In the genomic region with DNA sequence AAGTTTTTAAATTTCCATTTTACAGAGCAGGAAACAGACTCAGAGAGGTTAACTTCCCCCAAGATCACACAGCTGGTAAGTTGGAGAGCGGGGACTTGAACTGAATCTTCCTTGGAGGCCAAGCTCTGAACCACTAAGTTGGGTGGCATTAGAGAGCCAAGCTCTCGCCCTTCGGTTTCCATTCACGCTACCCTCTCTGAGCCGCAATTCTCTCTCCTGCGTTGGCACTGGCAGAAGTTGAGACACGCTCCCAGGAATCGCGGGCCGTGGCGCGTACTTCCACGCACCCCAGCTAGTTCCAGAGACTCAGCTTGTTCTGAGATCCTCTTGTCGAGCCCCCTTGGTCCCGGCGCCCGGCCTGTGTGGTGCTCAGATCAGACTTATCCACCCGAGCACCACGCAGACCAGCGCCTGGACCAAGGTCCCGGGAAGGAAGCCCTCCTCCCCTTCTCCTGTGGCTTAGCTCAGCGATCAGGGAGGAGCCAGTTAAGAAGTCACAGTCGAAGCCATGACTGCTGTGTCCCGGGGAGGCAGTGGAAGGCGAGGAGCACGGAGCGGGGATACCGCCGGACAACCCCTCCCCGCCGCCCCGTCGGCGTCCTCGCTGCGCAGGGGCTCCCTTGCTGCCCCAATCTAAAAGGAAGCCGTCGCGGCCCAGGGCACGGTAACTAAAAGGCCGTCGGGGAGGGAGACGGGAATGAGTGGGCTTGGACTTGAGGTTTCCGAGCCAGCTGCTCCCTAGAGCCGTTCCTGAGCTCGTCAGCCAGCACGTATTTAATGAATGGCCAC, we compare ENCODE assay signal across 10 cellular contexts. TPM values are rescaled to one million over a fixed set of nuclear protein-coding genes. Genes with fewer than 3 reads are reported as not detected.
DNase-seq lines count a peak whose midpoint lies in the region; ATAC-seq and TF ChIP-seq lines count a peak whose summit lies in the region.
"Had no signal": no experiment of that assay in that cellular context is flagged by ENCODE, and none has a peak within 500 bp of the region (broad histone marks: within the 10 kb centered on the region; RNA-seq: fewer than 3 reads in every experiment).

No MANE protein-coding gene starts in this region.

- no peak for ATAC-seq in GM23338
- ATAC-seq in GM18520 (IDR thresholded peaks at IDR 0.05; ENCODE audit: unreplicated experiment): no peak
- ATAC-seq in GM21381 (IDR thresholded peaks at IDR 0.05; ENCODE audit: unreplicated experiment): no peak

- peaks cover 12% of the 10 kb centered on the region for H4K20me1 ChIP-seq in GM23338 (replicated peaks; ENCODE audit: insufficient read depth)

- DNase-seq in AG09309 (ENCODE audit: low read depth): no peak
- no peak for DNase-seq in GM23338 (ENCODE audit: low spot score)
- no peak for DNase-seq in breast epithelium (ENCODE audit: low spot score in 2 of 2)
- no peak for DNase-seq in GM20000 (ENCODE audit: low spot score)
- DNase-seq in stimulated activated CD8-positive, alpha-beta memory T cell treated with anti-CD3 and anti-CD28 coated beads, Interleukin-4, amount 100 ng/mL, for 48 hours: no peak
- DNase-seq: NCI-H2171 had no signal

- no peak for TF ChIP-seq CTCF in AG09309 (IDR thresholded peaks at IDR 0.05; ENCODE audit: control insufficient read depth, insufficient read depth, low read depth, low read length, missing control alignments)
- no peak for TF ChIP-seq CTCF in GM23338 (conservative IDR thresholded peaks at IDR 0.05; ENCODE audit: low read depth in 2 of 2)
- TF ChIP-seq CTCF in breast epithelium (IDR thresholded peaks at IDR 0.05): no peak
- TF ChIP-seq CTCF in GM20000 (IDR thresholded peaks at IDR 0.05; ENCODE audit: extremely low read depth, missing control alignments): no peak

- H3K9me3 ChIP-seq in breast epithelium (no peaks in the 10 kb centered on the region), mesodermal cell (ENCODE audit: control insufficient read depth, low read length) (no peaks in the 10 kb centered on the region)

- peaks cover 95% of the 10 kb centered on the region for H3K27me3 Mint-ChIP-seq in GM23338 (ENCODE audit: insufficient read depth, low read depth, poor library complexity)

- H3K9me2 ChIP-seq in GM23338 (ENCODE audit: insufficient read depth): no peaks in the 10 kb centered on the region

- no peaks in the 10 kb centered on the region for H3K36me3 ChIP-seq in GM23338 (ENCODE audit: insufficient read depth)
- H3K36me3 ChIP-seq in breast epithelium: no peaks in the 10 kb centered on the region
- no peaks in the 10 kb centered on the region for H3K36me3 ChIP-seq in mesodermal cell (ENCODE audit: control insufficient read depth, insufficient read depth, low read length)

- H3K27ac Mint-ChIP-seq in GM23338: no peak overlapping the region

- peaks cover 27% of the 10 kb centered on the region for H3K4me1 Mint-ChIP-seq in GM23338

- H2AFZ ChIP-seq in GM23338: peak overlapping the region; percentile 88

- H3K4me3 ChIP-seq in AG09309 (ENCODE audit: control insufficient read depth, low read depth, low read length): peak overlapping the region; percentile 1; the same call in 1 of the 2 replicates
- H3K4me3 ChIP-seq in GM23338: peak overlapping the region; percentile 63
- H3K4me3 ChIP-seq in breast epithelium: peak overlapping the region in 2 of 3 donors; percentile 28 to 56
- H3K4me3 ChIP-seq in mesodermal cell (ENCODE audit: extremely low read depth, insufficient read depth, low read length, poor library complexity, severe bottlenecking): peak overlapping the region; percentile 26

- intact Hi-C loops in breast epithelium (cut with DNase I; ENCODE audit: low total_unique reads): no loop called here

- peaks cover 100% of the 10 kb centered on the region for H3K27me3 ChIP-seq in GM23338 (ENCODE audit: insufficient read depth)
- peaks cover 0 to 100% of the 10 kb centered on the region in 2 donors for H3K27me3 ChIP-seq in breast epithelium

- WGBS in mesodermal cell (ENCODE audit: insufficient coverage in 2 of 2), 2 experiments: 12 to 13% methylated on average over 39 to 43 of the region's 47 CpGs

- H3K4me3 Mint-ChIP-seq in GM23338: peak overlapping the region; percentile 69

- H3K4me2 ChIP-seq in GM23338: peak overlapping the region; percentile 86

- H3K27ac ChIP-seq in GM23338 (ENCODE audit: low read depth) (no peak overlapping the region), breast epithelium (no peak overlapping the region), mesodermal cell (ENCODE audit: low read depth, low read length, severe bottlenecking) (no peak overlapping the region)

- 0 out of 2 replicates have a peak, but pooled peaks cover 6% of the 10 kb centered on the region for H3F3A ChIP-seq in GM23338 (replicated peaks; ENCODE audit: low read depth)

- H3K4me1 ChIP-seq in GM23338 (ENCODE audit: insufficient read depth) (peaks cover 15% of the 10 kb centered on the region), breast epithelium (peaks cover 4 to 22% of the 10 kb centered on the region in 2 donors), mesodermal cell (ENCODE audit: control insufficient read depth, insufficient read depth, low read length, poor library complexity, severe bottlenecking) (peaks cover 7% of the 10 kb centered on the region)

- no peaks in the 10 kb centered on the region; the same call in 2 of the 3 replicates for H3K9me3 Mint-ChIP-seq in GM23338

- TF ChIP-seq POLR2A in breast epithelium (IDR thresholded peaks at IDR 0.05): no peak

- no peaks in the 10 kb centered on the region for H3K36me3 Mint-ChIP-seq in GM23338 (ENCODE audit: low read depth)

- H3K79me2 ChIP-seq in GM23338 (replicated peaks; ENCODE audit: insufficient read depth): no peaks in the 10 kb centered on the region

TF ChIP-seq in GM23338, 12 proteins besides CTCF, POLR2A, EP300 and RAD21:
- TF ChIP-seq STAT1 (IDR thresholded peaks at IDR 0.05; ENCODE audit: unreplicated experiment): no peak
- no peak for TF ChIP-seq POLR2AphosphoS5 (IDR thresholded peaks at IDR 0.05; ENCODE audit: low read depth)
- peak; percentile 85 for TF ChIP-seq EZH2 (IDR thresholded peaks at IDR 0.05; ENCODE audit: low read depth, unreplicated experiment)
TF ChIP-seq in GM23338: peak in this region for 1.

RNA-seq across cellular contexts. Expression of a gene that starts 29.5 kb away (rescaled TPM):
- total RNA-seq in GM23338 (2014; rRNA removed; shearing (Covaris generic)): not detected in 2 replicates
- polyA plus RNA-seq in GM23338 (2016; fragmentation: Nextera tagmentation; extraction: Ambion mirVana): not detected in 2 replicates
- not detected for total RNA-seq in breast epithelium
- polyA plus RNA-seq in mesodermal cell (2013, experiment 1 of 2): 1.1 TPM
- polyA plus RNA-seq in mesodermal cell (2013, experiment 2 of 2): 1.7 TPM
- total RNA-seq: aorta had no signal
- polyA plus RNA-seq: aorta had no signal

RNA-seq across cellular contexts. Expression of a gene that starts 29.7 kb away (rescaled TPM):
- total RNA-seq in GM23338 (2014; rRNA removed; shearing (Covaris generic)): not detected in 2 replicates
- not detected in 2 replicates for polyA plus RNA-seq in GM23338 (2016; fragmentation: Nextera tagmentation; extraction: Ambion mirVana)
- not detected for total RNA-seq in breast epithelium
- polyA plus RNA-seq in mesodermal cell (2013, experiment 1 of 2): not detected
- polyA plus RNA-seq in mesodermal cell (2013, experiment 2 of 2): not detected
- total RNA-seq: aorta had no signal
- polyA plus RNA-seq: aorta had no signal

Comparison
In these comparisons a context has a peak if more than half of its experiments do, and no peak if none do; other contexts are left out.
1. H3K4me3 ChIP-seq: peak in every context shown above with its lines; median percentile 63 in GM23338; 42 in breast epithelium; 26 in mesodermal cell; 1 in AG09309.